ENCODE assay signal across 31 cellular contexts in the genomic region with DNA sequence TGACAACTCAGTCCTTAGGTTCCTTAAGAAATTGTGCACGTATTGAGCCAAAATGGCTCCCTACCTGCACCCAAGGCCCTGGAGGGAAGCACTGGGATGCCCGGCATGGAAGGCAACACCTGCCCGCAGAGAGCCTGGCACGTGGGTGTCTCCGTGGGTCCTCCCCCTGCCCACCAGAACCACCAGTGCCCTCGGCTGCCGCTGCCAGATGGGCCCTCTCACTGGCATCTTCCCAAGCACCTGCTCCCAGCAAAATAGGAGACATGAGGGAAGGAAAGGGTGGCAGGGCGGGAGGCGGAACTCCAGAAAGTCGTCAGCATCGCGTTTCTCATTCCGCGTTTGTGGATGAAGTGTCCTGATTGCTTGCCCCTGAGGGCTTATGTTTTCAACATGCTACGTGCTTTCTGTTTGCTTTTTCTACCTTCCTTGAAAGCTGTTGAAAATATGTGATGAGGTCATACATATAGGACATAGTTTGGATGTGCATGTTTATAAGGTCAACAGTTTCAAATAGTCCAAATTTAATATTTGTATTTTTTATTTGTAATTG. TPM values are rescaled to one million over a fixed set of nuclear protein-coding genes. Genes with fewer than 3 reads are reported as not detected.
"Had no signal": no experiment of that assay in that cellular context is flagged by ENCODE, and none has a peak within 500 bp of the region (broad histone marks: within the 10 kb centered on the region; RNA-seq: fewer than 3 reads in every experiment).

No MANE protein-coding gene starts in this region.

- H3K27me3 Mint-ChIP-seq: activated naive CD8-positive, alpha-beta T cell had no signal

- H3K4me1 ChIP-seq: SJCRH30 had no signal

- H3K4me3 Mint-ChIP-seq: activated CD8-positive, alpha-beta T cell treated with anti-CD3 and anti-CD28 coated beads, Interleukin-2, amount 10 ng/mL, durations not matched to agents 7 days and 5 days; activated naive CD8-positive, alpha-beta T cell; activated T-cell treated with anti-CD3 and anti-CD28 coated beads, Interleukin-2, amount 50 U/mL, for 24 hours; brain; central memory CD8-positive, alpha-beta T cell; T-helper 2 cell treated with Interferon-gamma antibody and Interleukin-4, amounts not matched to agents 5 μg/mL and 100 μg/mL, for 36 hours; WTC11 had no signal

- H3K36me3 Mint-ChIP-seq: activated naive CD8-positive, alpha-beta T cell; brain had no signal

- H3K4me3 ChIP-seq: SJCRH30 had no signal

- H3K36me3 ChIP-seq: SJCRH30 had no signal

- ATAC-seq: activated CD8-positive, alpha-beta T cell treated with anti-CD3 and anti-CD28 coated beads, Interleukin-2, amount 10 ng/mL, durations not matched to agents 7 days and 5 days; Panc1; SK-N-SH treated with all-trans-retinoic acid at 6 μM for 48 hours; WTC11 had no signal

- DNase-seq: activated CD4-positive, alpha-beta T cell treated with anti-CD3 and anti-CD28 coated beads for 48 hours; activated CD4-positive, alpha-beta T cell treated with anti-CD3 and anti-CD28 coated beads, Interleukin-2, amount 50 U/mL, for 4 hours; activated CD4-positive, CD25-positive, alpha-beta regulatory T cell treated with anti-CD3 and anti-CD28 coated beads, Interleukin-2, amount 50 U/mL, for 72 hours; activated CD8-positive, alpha-beta T cell treated with anti-CD3 and anti-CD28 coated beads, Interleukin-2, amount 10 ng/mL, durations not matched to agents 7 days and 5 days; activated effector memory CD4-positive, alpha-beta T cell treated with anti-CD3 and anti-CD28 coated beads, Interleukin-2, amount 50 U/mL, for 16 hours; activated naive CD4-positive, alpha-beta T cell treated with Interleukin-2 at 50 U/mL for 16 hours; activated T-cell treated with anti-CD3 and anti-CD28 coated beads, Interleukin-2, amount 50 U/mL, for 24 hours; amygdala; Karpas-422; MM.1S; NCI-H1105; NCI-H1436; NCI-H1694 treated with DMSO at 0.1 percent for 48 hours; NCI-H2029 treated with DMSO at 0.1 percent for 48 hours; NCI-H446; NCI-H526; NCI-H774; NK-92 treated with Interleukin-12 subunit alpha and Interleukin-12 subunit beta, amount 100 ng/mL, for 24 hours; OCI-M1; Right ventricle myocardium superior; RPMI8226; SJCRH30; SW 1271 had no signal

- H3K27ac Mint-ChIP-seq: activated CD8-positive, alpha-beta T cell treated with anti-CD3 and anti-CD28 coated beads, Interleukin-2, amount 10 ng/mL, durations not matched to agents 7 days and 5 days; activated naive CD8-positive, alpha-beta T cell; activated T-cell treated with anti-CD3 and anti-CD28 coated beads, Interleukin-2, amount 50 U/mL, for 24 hours; brain; T-helper 2 cell treated with Interferon-gamma antibody and Interleukin-4, amounts not matched to agents 5 μg/mL and 100 μg/mL, for 36 hours; WTC11 had no signal

- H3K27ac ChIP-seq: SJCRH30 had no signal

RNA-seq across cellular contexts. Expression of a gene that starts 8.8 kb away (rescaled TPM):
- total RNA-seq: SJCRH30; T-helper 1 cell treated with Interleukin-12 subunit alpha and Interleukin-12 subunit beta and Interleukin-4 antibody, amounts not matched to agents 30 ng/mL and 1 ng/mL, for 36 hours had no signal
